ENCODE assay signal across 18 cellular contexts in genomic region chr7:139570119-139570518, GRCh38. TPM values are rescaled to one million over a fixed set of nuclear protein-coding genes. Genes with fewer than 3 reads are reported as not detected.
DNase-seq lines count a peak whose midpoint lies in the region; ATAC-seq and TF ChIP-seq lines count a peak whose summit lies in the region.
"Had no signal": no experiment of that assay in that cellular context is flagged by ENCODE, and none has a peak within 500 bp of the region (broad histone marks: within the 10 kb centered on the region; RNA-seq: fewer than 3 reads in every experiment).

No MANE protein-coding gene starts in this region.

- peaks cover 11% of the 10 kb centered on the region for H3K36me3 Mint-ChIP-seq in neural crest cell (ENCODE audit: low read depth)

- POLR2A ChIA-PET in HEK293 (lab: Yijun Ruan, JAX) = no interaction called here

- no peaks in the 10 kb centered on the region for H3K27me3 Mint-ChIP-seq in neural crest cell (ENCODE audit: low read depth)

- H3K9ac ChIP-seq in Karpas-422 (ENCODE audit: low read length) = no peak overlapping the region

- H3K4me1 ChIP-seq in HEK293 (ENCODE audit: control insufficient read depth, insufficient read depth, low read length) (no peaks in the 10 kb centered on the region), Karpas-422 (ENCODE audit: low read length) (no peaks in the 10 kb centered on the region)
- H3K4me1 ChIP-seq: SJCRH30, uterus had no signal

- H3K9me3 Mint-ChIP-seq in neural crest cell = no peaks in the 10 kb centered on the region
- H3K9me3 Mint-ChIP-seq: nephron progenitor cell had no signal

- H3K36me3 ChIP-seq in HEK293 (ENCODE audit: control insufficient read depth in 2 of 2, insufficient read depth in 1 of 2, low read length in 2 of 2) = peaks cover 0 to 22% of the 10 kb centered on the region in 2 experiments; a peak in 1 of 3 replicates
- no peaks in the 10 kb centered on the region for H3K36me3 ChIP-seq in Karpas-422 (ENCODE audit: insufficient read depth, low read length)
- H3K36me3 ChIP-seq: HAP-1, SJCRH30, uterus had no signal

- DNase-seq in 8988T (peak; percentile 50), dorsolateral prefrontal cortex (peak in 9 of 10 donors; percentile 65 to 89 (median 73)), neural crest cell (ENCODE audit: low read depth, low spot score) (no peak), Karpas-422 (no peak), NCI-H1105 (lab: John Stamatoyannopoulos, UW) (no peak)
- DNase-seq in NK-92 treated with Interleukin-12 subunit alpha and Interleukin-12 subunit beta, amount 100 ng/mL, for 24 hours (lab: John Stamatoyannopoulos, UW) = no peak
- DNase-seq: activated CD8-positive, alpha-beta memory T cell treated with anti-CD3 and anti-CD28 coated beads, Interleukin-2, amount 50 U/mL, for 48 hours; DMS79 treated with DMSO at 0.1 percent for 48 hours; left ventricle myocardium inferior; NCI-H146; NCI-H748 treated with DMSO at 0.1 percent for 48 hours; nephron progenitor cell; SJCRH30; stimulated activated CD4-positive, alpha-beta T cell treated with anti-CD3 and anti-CD28 coated beads, Interleukin-15, amount 100 ng/mL, for 24 hours; uterus had no signal

- no peaks in the 10 kb centered on the region for H3K9me3 ChIP-seq in HEK293 (ENCODE audit: control insufficient read depth, insufficient read depth, low read depth, low read length)
- no peaks in the 10 kb centered on the region for H3K9me3 ChIP-seq in Karpas-422 (ENCODE audit: low read length)
- H3K9me3 ChIP-seq: HAP-1, left ventricle myocardium inferior, SJCRH30, uterus had no signal

- H3K4me2 ChIP-seq in Karpas-422 (ENCODE audit: low read depth, low read length, poor library complexity, severe bottlenecking) = no peak overlapping the region

- H3K27me3 ChIP-seq in dorsolateral prefrontal cortex (no peaks in the 10 kb centered on the region), Karpas-422 (ENCODE audit: low read length) (no peaks in the 10 kb centered on the region)
- H3K27me3 ChIP-seq: SJCRH30, uterus had no signal

- ATAC-seq in HG03108 (IDR thresholded peaks at IDR 0.05; ENCODE audit: unreplicated experiment) = no peak

- CTCF ChIA-PET in HEK293 (lab: Yijun Ruan, JAX) = no interaction called here

- H3K4me3 ChIP-seq in HEK293 (ENCODE audit: low read depth, low read length) (no peak overlapping the region), dorsolateral prefrontal cortex (no peak overlapping the region), Karpas-422 (ENCODE audit: low read length) (no peak overlapping the region)
- H3K4me3 ChIP-seq: HAP-1, left ventricle myocardium inferior, SJCRH30, uterus had no signal

- H2AFZ ChIP-seq in Karpas-422 (ENCODE audit: low read length) = no peak overlapping the region

- no peaks in the 10 kb centered on the region for H4K20me1 ChIP-seq in Karpas-422 (ENCODE audit: insufficient read depth, low read depth, low read length)

- no peaks in the 10 kb centered on the region for H3K9me2 ChIP-seq in Karpas-422 (replicated peaks; ENCODE audit: insufficient read depth, low read length)

- H3K4me1 Mint-ChIP-seq in neural crest cell = peaks cover 31% of the 10 kb centered on the region

- H3K79me2 ChIP-seq in Karpas-422 (ENCODE audit: low read length) = no peaks in the 10 kb centered on the region

- 0 out of 2 replicates have a peak, but pooled peaks have one; percentile 14 for TF ChIP-seq CTCF in HEK293 (tag by site-specific recombination; IDR thresholded peaks at IDR 0.05)
- peak in 53 of 56 donors; percentile 9 to 76 (median 54) for TF ChIP-seq CTCF in dorsolateral prefrontal cortex (IDR thresholded peaks at IDR 0.05 in 54 of 56, conservative IDR thresholded peaks at IDR 0.05 in 2 of 56; ENCODE audit: low read depth in 1 of 56, partially characterized antibody in 56 of 56)
- TF ChIP-seq CTCF in neural crest cell (conservative IDR thresholded peaks at IDR 0.05) = no peak

- intact Hi-C loops in dorsolateral prefrontal cortex (cut with DNase I) = loop anchor here in 1 of 2 donors (5.0 kb wide), 2 partner anchors 213 to 228 kb away; partner anchors contain the start of genes FMC1 and LUC7L2

- no peak overlapping the region for H3K27ac Mint-ChIP-seq in neural crest cell (ENCODE audit: unreplicated experiment)

- H3K27ac ChIP-seq in HEK293 (ENCODE audit: extremely low read depth, low read depth, low read length) (no peak overlapping the region), dorsolateral prefrontal cortex (peak overlapping the region in 43 of 59 donors; percentile 2 to 79 (median 56)), Karpas-422 (ENCODE audit: low read length) (no peak overlapping the region)
- H3K27ac ChIP-seq: left ventricle myocardium inferior, SJCRH30, uterus had no signal

- peak overlapping the region; percentile 27 for H3K4me3 Mint-ChIP-seq in neural crest cell
- H3K4me3 Mint-ChIP-seq: nephron progenitor cell had no signal

TF ChIP-seq in HEK293, 187 proteins besides CTCF, POLR2A, EP300 and RAD21:
- no peak for TF ChIP-seq PRDM2 (tag by site-specific recombination; IDR thresholded peaks at IDR 0.05; ENCODE audit: borderline replicate concordance)
- 0 out of 2 replicates have a peak, but pooled peaks have one; percentile 8 for TF ChIP-seq ZNF654 (tag by site-specific recombination; IDR thresholded peaks at IDR 0.05; ENCODE audit: low read depth)

RNA-seq across cellular contexts. Expression of gene CLEC2L, which starts 46.6 kb away (rescaled TPM):
- total RNA-seq in dorsolateral prefrontal cortex (10 to 100 TPM in 119 of 120 experiments, 1 to 10 TPM in 1; 9.6 to 68.0 (median 36.9) TPM), neural crest cell (0.39 and 0.65 TPM in 2 replicates)
- total RNA-seq in Karpas-422 (2014; rRNA removed; shearing (Covaris generic); ENCODE audit: low replicate concordance) = not detected in 2 replicates
- total RNA-seq: SJCRH30 had no signal

Comparison
In these comparisons a context has a peak if more than half of its experiments do, and no peak if none do; other contexts are left out.
1. DNase-seq: peak in 8988T (single experiment) and dorsolateral prefrontal cortex (9 of 10); none in neural crest cell (single experiment), Karpas-422 (single experiment), NCI-H1105 (single experiment) and NK-92 treated with Interleukin-12 subunit alpha and Interleukin-12 subunit beta, amount 100 ng/mL, for 24 hours (single experiment).
2. H3K27ac ChIP-seq: peak in dorsolateral prefrontal cortex (43 of 59); none in HEK293 (single experiment) and Karpas-422 (single experiment).